ENCODE assay signal across 8 cellular contexts in genomic region chr14:89164168-89165074, GRCh38.
DNase-seq lines count a peak whose midpoint lies in the region; ATAC-seq and TF ChIP-seq lines count a peak whose summit lies in the region.
"Had no signal": no experiment of that assay in that cellular context is flagged by ENCODE, and none has a peak within 500 bp of the region (broad histone marks: within the 10 kb centered on the region; RNA-seq: fewer than 3 reads in every experiment).

No MANE protein-coding gene starts in this region.

- no peak for DNase-seq in spleen
- DNase-seq in SW480 (ENCODE audit: low spot score) = no peak
- DNase-seq in activated CD8-positive, alpha-beta memory T cell treated with anti-CD3 and anti-CD28 coated beads for 24 hours = no peak
- DNase-seq in NCI-H2171 treated with DMSO at 0.1 percent for 48 hours (lab: John Stamatoyannopoulos, UW) = no peak
- DNase-seq: NCI-H1694 treated with DMSO at 0.1 percent for 48 hours had no signal

- TF ChIP-seq CTCF in spleen (IDR thresholded peaks at IDR 0.05 in 8 of 11, conservative IDR thresholded peaks at IDR 0.05 in 3 of 11) = no peak

- H3K4me1 ChIP-seq in spleen = peaks cover 18 to 41% (median 31%) of the 10 kb centered on the region in 6 donors

- peaks cover 0 to 46% (median 17%) of the 10 kb centered on the region in 6 donors for H3K36me3 ChIP-seq in spleen

- ATAC-seq in GM19025 (IDR thresholded peaks at IDR 0.05; ENCODE audit: low read depth, unreplicated experiment) = peak; percentile 22
- ATAC-seq in HG02885 (IDR thresholded peaks at IDR 0.05; ENCODE audit: poor library complexity, unreplicated experiment) = peak; percentile 39

- TF ChIP-seq POLR2A in spleen (IDR thresholded peaks at IDR 0.05) = no peak

- WGBS in spleen, 5 donors = 54 to 70% (median 55%) methylated on average over 17 to 18 of the region's 18 CpGs

- H3K27ac ChIP-seq in angular gyrus (ENCODE audit: low read depth, low read length) = peak overlapping the region; percentile 20
- H3K27ac ChIP-seq in spleen = peak overlapping the region; percentile 64 to 87 (median 84)

- H3K27me3 ChIP-seq in spleen (replicated peaks in 1 of 7) = no peaks in the 10 kb centered on the region

- H3K9me3 ChIP-seq in spleen = peaks cover 0 to 10% (median 7%) of the 10 kb centered on the region in 8 donors

- intact Hi-C loops in spleen (cut with DNase I; ENCODE audit: low total_unique reads) = no loop called here

- H3K4me3 ChIP-seq in spleen = peak overlapping the region in 5 of 8 donors; percentile 13 to 58 (median 29)
